In genomic region chr10:24751716-24752115, GRCh38 we compare ENCODE assay signal across 28 cellular contexts.
"Had no signal": no experiment of that assay in that cellular context is flagged by ENCODE, and none has a peak within 500 bp of the region (broad histone marks: within the 10 kb centered on the region; RNA-seq: fewer than 3 reads in every experiment).

No MANE protein-coding gene starts in this region.

- ATAC-seq: left colon; left lung; lower lobe of right lung; naive thymus-derived CD8-positive, alpha-beta T cell; right cardiac atrium; stimulated activated effector memory CD8-positive, alpha-beta T cell treated with anti-CD3 and anti-CD28 coated beads, Interleukin-12 subunit alpha, Interleukin-12 subunit beta, amount 100 ng/mL, for 72 hours; upper lobe of right lung had no signal

- DNase-seq: hippocampal formation; kidney; left colon; left lung; lower lobe of right lung; mammary epithelial cell; mesenchymal stem cell; naive thymus-derived CD8-positive, alpha-beta T cell; occipital lobe; ovary; posterior cingulate gyrus; retina; right cardiac atrium; sigmoid colon; small intestine; spleen; stimulated activated CD4-positive, alpha-beta T cell treated with anti-CD3 and anti-CD28 coated beads, Interleukin-4, amount 100 ng/mL, for 24 hours; stimulated activated naive CD4-positive, alpha-beta T cell; tibial artery; trophoblast cell; upper lobe of right lung had no signal

- H3K27ac ChIP-seq: left lung, lower lobe of right lung, neutrophil, ovary, prostate gland, sigmoid colon, spleen, suprapubic skin, thoracic aorta, tibial artery, upper lobe of right lung had no signal

- H3K27me3 ChIP-seq: left lung, neutrophil, ovary, sigmoid colon, spleen, suprapubic skin, tibial artery, upper lobe of right lung had no signal

- H3K9me3 ChIP-seq: left lung, lower lobe of right lung, neutrophil, ovary, prostate gland, sigmoid colon, spleen, suprapubic skin, thoracic aorta, tibial artery, upper lobe of right lung had no signal

- H3K36me3 ChIP-seq: left lung, lower lobe of right lung, neutrophil, ovary, prostate gland, sigmoid colon, spleen, suprapubic skin, thoracic aorta, tibial artery, upper lobe of right lung had no signal

- H3K4me1 ChIP-seq: left lung, lower lobe of right lung, prostate gland, sigmoid colon, spleen, suprapubic skin, tibial artery, upper lobe of right lung had no signal

- FAIRE-seq: islet of Langerhans, kidney, small intestine, urothelium cell line had no signal

- H3K4me3 ChIP-seq: left lung, lower lobe of right lung, ovary, prostate gland, sigmoid colon, spleen, suprapubic skin, thoracic aorta, tibial artery, upper lobe of right lung had no signal
